29 cellular contexts compared by ENCODE assay signal in the genomic region with DNA sequence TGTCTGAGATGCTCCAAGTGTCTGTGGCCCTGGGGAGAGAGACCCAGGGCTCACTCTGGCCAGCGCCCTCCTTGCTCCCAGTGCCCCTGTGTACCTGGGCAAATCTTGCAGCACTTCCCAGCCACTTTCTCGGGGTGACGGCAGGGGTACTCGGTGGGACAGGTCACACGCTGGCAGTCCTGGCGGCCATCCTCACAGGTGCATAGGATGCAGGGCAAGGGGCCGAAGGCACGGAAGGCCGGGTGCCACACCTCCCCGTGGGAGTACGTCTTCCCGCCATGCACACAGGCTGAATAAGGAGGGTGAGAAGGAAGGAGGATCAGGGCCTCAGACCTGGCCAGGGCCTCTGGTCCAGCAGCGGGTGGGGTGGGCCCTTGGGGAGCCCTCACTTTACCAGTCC. TPM values are rescaled to one million over a fixed set of nuclear protein-coding genes. Genes with fewer than 3 reads are reported as not detected.
"Had no signal": no experiment of that assay in that cellular context is flagged by ENCODE, and none has a peak within 500 bp of the region (broad histone marks: within the 10 kb centered on the region; RNA-seq: fewer than 3 reads in every experiment).

No MANE protein-coding gene starts in this region.

- DNase-seq: colonic mucosa; cortex of kidney; effector CD8-positive, alpha-beta T cell; effector memory CD8-positive, alpha-beta T cell; endodermal cell; erythroblast; esophagus squamous epithelium; foreskin fibroblast; foreskin melanocyte; gastrocnemius medialis; glutamatergic neuron; head of caudate nucleus; heart right ventricle; hippocampal formation; left cardiac atrium; left ventricle myocardium superior; lower lobe of right lung; mesenchymal stem cell; mucosa of descending colon had no signal

- H3K4me3 ChIP-seq: colonic mucosa, esophagus squamous epithelium, gastrocnemius medialis, heart right ventricle, left lung, lower lobe of right lung, mucosa of descending colon had no signal

- H3K27ac ChIP-seq: colonic mucosa, epithelial cell of prostate, esophagus squamous epithelium, gastrocnemius medialis, heart right ventricle, left lung, lower lobe of right lung had no signal

- FAIRE-seq: endometrium, islet of Langerhans, keratinocyte had no signal

- H3K36me3 ChIP-seq: colonic mucosa, esophagus squamous epithelium, gastrocnemius medialis, heart right ventricle, left lung, lower lobe of right lung had no signal

- H3K4me1 ChIP-seq: colonic mucosa, gastrocnemius medialis had no signal

- H3K9me3 ChIP-seq: colonic mucosa, esophagus squamous epithelium, gastrocnemius medialis, heart right ventricle, left lung, lower lobe of right lung, mucosa of descending colon had no signal

- H3K27me3 ChIP-seq: colonic mucosa, esophagus squamous epithelium, gastrocnemius medialis, heart right ventricle, left lung had no signal

RNA-seq across cellular contexts. Expression of gene CHRDL2, which starts 28.0 kb away (rescaled TPM):
- total RNA-seq: glomerular endothelial cell, kidney epithelial cell, lower leg skin, lung microvascular endothelial cell, myocyte had no signal
- polyA plus RNA-seq: keratinocyte had no signal
